Comparison of ENCODE assay signal across 8 cellular contexts in genomic region chr2:32063310-32064020, GRCh38. TPM values are rescaled to one million over a fixed set of nuclear protein-coding genes. Genes with fewer than 3 reads are reported as not detected.
DNase-seq lines count a peak whose midpoint lies in the region; ATAC-seq and TF ChIP-seq lines count a peak whose summit lies in the region.

Gene SPAST (plus strand): TSS chr2:32063556. CDS start chr2:32063832, 276 bp downstream.

- H3K4me1 ChIP-seq in lower lobe of right lung = peaks cover 27% of the 10 kb centered on the region

- intact Hi-C loops in lower lobe of right lung (cut with DNase I) = no loop called here

- H3K4me3 ChIP-seq in lower lobe of right lung = peak within 1 kb of the TSS; percentile 97

- H3K36me3 ChIP-seq in lower lobe of right lung = peaks cover 6% of the 10 kb centered on the region

- peak; percentile 96 for DNase-seq in COLO829 (ENCODE audit: low spot score)
- DNase-seq in HS-5 (ENCODE audit: low read depth) = peak; percentile 83
- DNase-seq in NK-92 (lab: John Stamatoyannopoulos, UW; ENCODE audit: unreplicated experiment) = peak; percentile 79
- peak; percentile 87 to 96 for DNase-seq in activated CD8-positive, alpha-beta memory T cell treated with anti-CD3 and anti-CD28 coated beads for 1 hour (ENCODE audit: extremely low read depth in 1 of 2, low read depth in 1 of 2)
- DNase-seq in effector CD4-positive, alpha-beta T cell = peak; percentile 94
- peak; percentile 99 for DNase-seq in lower lobe of right lung
- DNase-seq in stimulated activated CD4-positive, alpha-beta T cell treated with anti-CD3 and anti-CD28 coated beads, TNF-alpha, amount 100 ng/mL, for 24 hours (ENCODE audit: low read depth in 3 of 3) = peak; percentile 90 to 97 (median 95)

- ATAC-seq in GM19468 (IDR thresholded peaks at IDR 0.05; ENCODE audit: extremely low read depth, unreplicated experiment) = peak; percentile 92
- peak; percentile 97 to 99 for ATAC-seq in lower lobe of right lung

- peak; percentile 62 for TF ChIP-seq CTCF in lower lobe of right lung (IDR thresholded peaks at IDR 0.05)

- H3K9me3 ChIP-seq in lower lobe of right lung = no peaks in the 10 kb centered on the region

- peak within 1 kb of the TSS; percentile 86 for H3K27ac ChIP-seq in lower lobe of right lung

- H3K27me3 ChIP-seq in lower lobe of right lung (ENCODE audit: low read depth) = no peaks in the 10 kb centered on the region

RNA-seq across cellular contexts. Expression of gene SPAST, which starts in this region (rescaled TPM):
- total RNA-seq in lower lobe of right lung = 18.7 TPM

Comparison
In these comparisons a context has a peak if more than half of its experiments do, and no peak if none do; other contexts are left out.
1. Peak in every context shown above with its lines: DNase-seq, ATAC-seq, H3K4me3 ChIP-seq and H3K27ac ChIP-seq.